ENCODE assay signal across 10 cellular contexts in the genomic region with DNA sequence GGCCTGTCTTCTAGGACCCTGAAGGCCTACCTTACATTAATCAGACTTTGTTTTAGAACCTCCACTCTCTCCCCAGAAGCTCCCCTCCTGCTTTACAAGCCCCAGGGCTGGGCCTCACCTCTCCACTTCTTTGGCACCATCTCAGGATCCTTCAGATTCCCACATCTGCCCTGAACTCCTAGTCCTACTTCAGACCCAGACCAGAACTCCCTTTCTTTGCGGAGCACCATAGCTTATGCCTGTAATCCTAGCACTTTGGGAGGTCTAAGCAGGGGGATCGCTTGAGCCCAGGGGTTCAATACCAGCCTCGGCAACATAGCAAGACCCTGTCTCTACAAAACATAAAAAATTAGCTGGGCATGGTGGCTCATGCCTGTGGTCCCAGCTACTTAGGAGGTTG. TPM values are rescaled to one million over a fixed set of nuclear protein-coding genes. Genes with fewer than 3 reads are reported as not detected.
DNase-seq lines count a peak whose midpoint lies in the region; ATAC-seq and TF ChIP-seq lines count a peak whose summit lies in the region.
"Had no signal": no experiment of that assay in that cellular context is flagged by ENCODE, and none has a peak within 500 bp of the region (broad histone marks: within the 10 kb centered on the region; RNA-seq: fewer than 3 reads in every experiment).

No MANE protein-coding gene starts in this region.

- no peak for TF ChIP-seq CTCF in cardiac muscle cell (IDR thresholded peaks at IDR 0.05; ENCODE audit: low read depth, low read length)
- no peak for TF ChIP-seq CTCF in brain microvascular endothelial cell (IDR thresholded peaks at IDR 0.05; ENCODE audit: low read depth, low read length, missing control alignments)

- intact Hi-C loops in Right ventricle myocardium superior (cut with DNase I), result no loop called here

- H3K4me2 ChIP-seq in mesendoderm (ENCODE audit: low read length), result peak overlapping the region; percentile 84

- peaks cover 10% of the 10 kb centered on the region for H3K4me1 ChIP-seq in cardiac muscle cell (ENCODE audit: low read depth)
- H3K4me1 ChIP-seq in mesendoderm (ENCODE audit: control insufficient read depth, low read depth, low read length), result peaks cover 8% of the 10 kb centered on the region
- H3K4me1 ChIP-seq in urinary bladder (ENCODE audit: insufficient read depth), result peaks cover 2% of the 10 kb centered on the region

- H3K56ac ChIP-seq in mesendoderm (ENCODE audit: low read length), result peak overlapping the region; percentile 99

- no peak for ATAC-seq in Right ventricle myocardium superior (ENCODE audit: poor library complexity)
- no peak for ATAC-seq in GM18511 (IDR thresholded peaks at IDR 0.05; ENCODE audit: unreplicated experiment)

- peak overlapping the region; percentile 95 for H3K9ac ChIP-seq in mesendoderm (ENCODE audit: low read length)

- peaks cover 2% of the 10 kb centered on the region for H3K79me1 ChIP-seq in mesendoderm (ENCODE audit: low read length)

- H3K4ac ChIP-seq in mesendoderm (ENCODE audit: low read depth, low read length), result peak overlapping the region; percentile 82

- no CpG with 5 or more reads among the region's 3 CpGs for WGBS in mesendoderm (ENCODE audit: extremely low coverage, insufficient coverage, low lambda C conversion rate)
- 97% methylated on average over 3 of the region's 3 CpGs for WGBS in urinary bladder

- H4K5ac ChIP-seq in mesendoderm (ENCODE audit: low read length), result peak overlapping the region; percentile 94

- peak overlapping the region; percentile 77 for H3K18ac ChIP-seq in mesendoderm (ENCODE audit: low read length)

- H4K8ac ChIP-seq in mesendoderm (ENCODE audit: low read depth, low read length), result peak overlapping the region; percentile 7

- no peaks in the 10 kb centered on the region for H3K79me2 ChIP-seq in mesendoderm (ENCODE audit: control insufficient read depth, insufficient read depth, low read length)

- no peaks in the 10 kb centered on the region for H3K36me3 ChIP-seq in cardiac muscle cell
- no peaks in the 10 kb centered on the region for H3K36me3 ChIP-seq in brain microvascular endothelial cell (replicated peaks)
- H3K36me3 ChIP-seq in mesendoderm (ENCODE audit: control insufficient read depth, insufficient read depth, low read length), result peaks cover 3% of the 10 kb centered on the region
- no peaks in the 10 kb centered on the region for H3K36me3 ChIP-seq in urinary bladder (ENCODE audit: insufficient read depth)

- DNase-seq in cardiac muscle cell (ENCODE audit: low read depth in 1 of 2, low spot score in 1 of 2) (no peak), Right ventricle myocardium superior (no peak), brain microvascular endothelial cell (no peak), mesendoderm (no peak), superior temporal gyrus (ENCODE audit: extremely low spot score) (no peak)
- no peak for DNase-seq in central memory CD4-positive, alpha-beta T cell
- DNase-seq: DMS79, foreskin melanocyte had no signal

- H3K27ac ChIP-seq in cardiac muscle cell (peak overlapping the region; percentile 86), brain microvascular endothelial cell (no peak overlapping the region), mesendoderm (ENCODE audit: low read depth, low read length) (no peak overlapping the region), urinary bladder (ENCODE audit: low read depth) (peak overlapping the region; percentile 93)

- no peaks in the 10 kb centered on the region for H3K9me3 ChIP-seq in cardiac muscle cell (ENCODE audit: low read depth)

- H3K27me3 ChIP-seq in cardiac muscle cell (no peaks in the 10 kb centered on the region), brain microvascular endothelial cell (replicated peaks) (no peaks in the 10 kb centered on the region), mesendoderm (ENCODE audit: insufficient read depth, low read length, poor library complexity) (no peaks in the 10 kb centered on the region)

- H2BK5ac ChIP-seq in mesendoderm (ENCODE audit: low read length), result no peak overlapping the region

- H3K4me3 ChIP-seq in cardiac muscle cell (peak overlapping the region; percentile 44), brain microvascular endothelial cell (ENCODE audit: low read depth, low read length) (peak overlapping the region; percentile 90), mesendoderm (ENCODE audit: low read length) (no peak overlapping the region), urinary bladder (ENCODE audit: low read depth, low read length) (no peak overlapping the region)

- in situ Hi-C loops in brain microvascular endothelial cell (cut with HindIII; ENCODE audit: low pct_ligation_motif_present, low sequenced_read_pairs), result no loop called here

- H2BK120ac ChIP-seq in mesendoderm (ENCODE audit: low read depth, low read length), result no peak overlapping the region

- no peak overlapping the region for H3K23ac ChIP-seq in mesendoderm (ENCODE audit: low read length)

- H2AK5ac ChIP-seq in mesendoderm (ENCODE audit: low read length), result peak overlapping the region; percentile 59

- no peak overlapping the region for H2BK15ac ChIP-seq in mesendoderm (replicated peaks; ENCODE audit: low read depth)

RNA-seq across cellular contexts. Expression of a gene that starts 1.0 kb away (rescaled TPM):
- total RNA-seq in cardiac muscle cell (32.3 and 34.9 TPM in 2 replicates), Right ventricle myocardium superior (18.7 TPM), urinary bladder (3.4 TPM)
- polyA plus RNA-seq in cardiac muscle cell (74.4 and 84.5 TPM in 2 replicates), urinary bladder (46.0 TPM)
- polyA plus RNA-seq in mesendoderm (2013, experiment 1 of 2), result 22.8 TPM
- 23.4 TPM for polyA plus RNA-seq in mesendoderm (2013, experiment 2 of 2)

RNA-seq across cellular contexts. Expression of a gene that starts 43.1 kb away (rescaled TPM):
- total RNA-seq in cardiac muscle cell (7.8 and 12.6 TPM in 2 replicates), Right ventricle myocardium superior (9.1 TPM), urinary bladder (19.6 TPM)
- polyA plus RNA-seq in cardiac muscle cell (8.4 and 9.9 TPM in 2 replicates), urinary bladder (6.4 TPM)
- polyA plus RNA-seq in mesendoderm (2013, experiment 1 of 2), result 20.0 TPM
- 21.4 TPM for polyA plus RNA-seq in mesendoderm (2013, experiment 2 of 2)

Comparison
In these comparisons a context has a peak if more than half of its experiments do, and no peak if none do; other contexts are left out.
1. H3K27ac ChIP-seq: peak in cardiac muscle cell (single experiment) and urinary bladder (single experiment); none in brain microvascular endothelial cell (single experiment) and mesendoderm (single experiment).
2. H3K4me3 ChIP-seq: peak in cardiac muscle cell (single experiment) and brain microvascular endothelial cell (single experiment); none in mesendoderm (single experiment) and urinary bladder (single experiment).